In genomic region chr1:1914101-1914811, GRCh38 we compare ENCODE assay signal across 24 cellular contexts. TPM values are rescaled to one million over a fixed set of nuclear protein-coding genes. Genes with fewer than 3 reads are reported as not detected.
DNase-seq lines count a peak whose midpoint lies in the region; ATAC-seq and TF ChIP-seq lines count a peak whose summit lies in the region.
"Had no signal": no experiment of that assay in that cellular context is flagged by ENCODE, and none has a peak within 500 bp of the region (broad histone marks: within the 10 kb centered on the region; RNA-seq: fewer than 3 reads in every experiment).

No MANE protein-coding gene starts in this region.

- no peaks in the 10 kb centered on the region for H4K20me1 ChIP-seq in neural progenitor cell (ENCODE audit: low read depth)

- H3K79me2 ChIP-seq in neural progenitor cell (ENCODE audit: low read depth) = no peaks in the 10 kb centered on the region

- H3K27me3 ChIP-seq in endodermal cell (ENCODE audit: control insufficient read depth, insufficient read depth, low read length, poor library complexity, severe bottlenecking) (peaks cover 7% of the 10 kb centered on the region), neural progenitor cell (peaks cover 11% of the 10 kb centered on the region)
- H3K27me3 ChIP-seq: MG63, upper lobe of right lung had no signal

- no peak overlapping the region for H3K27ac ChIP-seq in endodermal cell (ENCODE audit: low read depth, low read length)
- no peak overlapping the region for H3K27ac ChIP-seq in neural progenitor cell
- H3K27ac ChIP-seq: skin epidermis, upper lobe of right lung had no signal

- H3K4me1 Mint-ChIP-seq in endodermal cell (peaks cover 7% of the 10 kb centered on the region), neural progenitor cell (peaks cover 21% of the 10 kb centered on the region)
- H3K4me1 Mint-ChIP-seq in stimulated activated effector memory CD8-positive, alpha-beta T cell treated with anti-CD3 and anti-CD28 coated beads, Interleukin-12 subunit alpha, Interleukin-12 subunit beta, amount 100 ng/mL, for 72 hours = peaks cover 19% of the 10 kb centered on the region

- TF ChIP-seq CTCF in endodermal cell (conservative IDR thresholded peaks at IDR 0.05) = no peak
- TF ChIP-seq CTCF in neural progenitor cell (IDR thresholded peaks at IDR 0.05) = no peak
- no peak for TF ChIP-seq CTCF in lower leg skin (IDR thresholded peaks at IDR 0.05)

- H3K36me3 ChIP-seq in endodermal cell (ENCODE audit: control insufficient read depth, insufficient read depth, low read length) = no peaks in the 10 kb centered on the region
- H3K36me3 ChIP-seq in neural progenitor cell = no peaks in the 10 kb centered on the region
- H3K36me3 ChIP-seq: MG63, upper lobe of right lung had no signal

- H3K4me1 ChIP-seq in endodermal cell (ENCODE audit: control insufficient read depth, insufficient read depth, low read length) (no peaks in the 10 kb centered on the region), neural progenitor cell (peaks cover 12% of the 10 kb centered on the region)

- H3F3A ChIP-seq in neural progenitor cell (ENCODE audit: low read depth) = peaks cover 17% of the 10 kb centered on the region

- H3K9ac ChIP-seq in endodermal cell (ENCODE audit: extremely low read depth, low read length, poor library complexity, severe bottlenecking) (no peak overlapping the region), neural progenitor cell (no peak overlapping the region)

- H3K27ac Mint-ChIP-seq in endodermal cell (no peak overlapping the region), neural progenitor cell (peak overlapping the region; percentile 37)
- peak overlapping the region; percentile 36 for H3K27ac Mint-ChIP-seq in stimulated activated effector memory CD8-positive, alpha-beta T cell treated with anti-CD3 and anti-CD28 coated beads, Interleukin-12 subunit alpha, Interleukin-12 subunit beta, amount 100 ng/mL, for 72 hours
- H3K27ac Mint-ChIP-seq: activated naive CD4-positive, alpha-beta T cell treated with anti-CD3 and anti-CD28 coated beads, Interleukin-2, amount 10 ng/mL, durations not matched to agents 7 days and 5 days had no signal

- DNase-seq in Right ventricle myocardium inferior (ENCODE audit: missing footprints) = peak; percentile 61
- no peak for DNase-seq in Right ventricle myocardium superior
- peak; percentile 52 for DNase-seq in endodermal cell
- no peak for DNase-seq in neural progenitor cell (ENCODE audit: low spot score)
- DNase-seq in stimulated activated effector memory CD8-positive, alpha-beta T cell treated with anti-CD3 and anti-CD28 coated beads, Interleukin-12 subunit alpha, Interleukin-12 subunit beta, amount 100 ng/mL, for 72 hours (ENCODE audit: low spot score in 2 of 2) = no peak
- no peak for DNase-seq in NOMO-1 (lab: John Stamatoyannopoulos, UW; ENCODE audit: unreplicated experiment in 2 of 2)
- DNase-seq in lower leg skin (ENCODE audit: low spot score in 2 of 2) = no peak
- DNase-seq in foreskin melanocyte = no peak
- DNase-seq: activated CD4-positive, alpha-beta T cell treated with anti-CD3 and anti-CD28 coated beads for 4 hours; activated naive CD4-positive, alpha-beta T cell treated with anti-CD3 and anti-CD28 coated beads, Interleukin-2, amount 10 ng/mL, durations not matched to agents 7 days and 5 days; AML-193; amygdala; CD4-positive, alpha-beta memory T cell; cortex of kidney; mesendoderm; MG63; NCI-H1417 treated with DMSO at 0.1 percent for 48 hours; NCI-H510A treated with DMSO at 0.1 percent for 48 hours; stimulated activated CD4-positive, alpha-beta T cell treated with anti-CD3 and anti-CD28 coated beads, Interleukin-1b, Interleukin-23, amount 100 ng/mL, for 48 hours; upper lobe of right lung had no signal

- ATAC-seq in Right ventricle myocardium inferior (no peak), Right ventricle myocardium superior (ENCODE audit: poor library complexity) (no peak)
- no peak for ATAC-seq in stimulated activated effector memory CD8-positive, alpha-beta T cell treated with anti-CD3 and anti-CD28 coated beads, Interleukin-12 subunit alpha, Interleukin-12 subunit beta, amount 100 ng/mL, for 72 hours
- ATAC-seq: K562, SK-N-SH treated with all-trans-retinoic acid at 6 μM for 48 hours, upper lobe of right lung had no signal

- H3K4me3 ChIP-seq in endodermal cell (ENCODE audit: low read length) (no peak overlapping the region), neural progenitor cell (no peak overlapping the region), lower leg skin (ENCODE audit: low read depth, poor library complexity, severe bottlenecking) (no peak overlapping the region)
- H3K4me3 ChIP-seq: K562, MG63, skin epidermis, upper lobe of right lung had no signal

- no peak overlapping the region for H3K4me2 ChIP-seq in neural progenitor cell

- H3K9me3 Mint-ChIP-seq in endodermal cell = no peaks in the 10 kb centered on the region
- H3K9me3 Mint-ChIP-seq in neural progenitor cell = no peaks in the 10 kb centered on the region
- no peaks in the 10 kb centered on the region for H3K9me3 Mint-ChIP-seq in stimulated activated effector memory CD8-positive, alpha-beta T cell treated with anti-CD3 and anti-CD28 coated beads, Interleukin-12 subunit alpha, Interleukin-12 subunit beta, amount 100 ng/mL, for 72 hours
- H3K9me3 Mint-ChIP-seq: activated naive CD4-positive, alpha-beta T cell treated with anti-CD3 and anti-CD28 coated beads, Interleukin-2, amount 10 ng/mL, durations not matched to agents 7 days and 5 days; CD4-positive, alpha-beta memory T cell had no signal

- H3K27me3 Mint-ChIP-seq in endodermal cell (ENCODE audit: insufficient read depth) (peaks cover 11% of the 10 kb centered on the region), neural progenitor cell (ENCODE audit: insufficient read depth, low read depth) (peaks cover 13% of the 10 kb centered on the region)

- no peak overlapping the region for H2AFZ ChIP-seq in neural progenitor cell (replicated peaks)

- intact Hi-C loops in Right ventricle myocardium inferior (cut with DNase I) (no loop called here), Right ventricle myocardium superior (cut with DNase I) (no loop called here), lower leg skin (cut with DNase I; ENCODE audit: low total_unique reads) (no loop called here)

- WGBS in endodermal cell (ENCODE audit: insufficient coverage in 1 of 2, insufficient read length in 1 of 2), 2 experiments = 85 to 89% methylated on average over 11 to 14 of the region's 14 CpGs
- 35 to 52% methylated on average over 10 to 14 of the region's 14 CpGs for WGBS in lower leg skin, 2 donors

- H3K9me3 ChIP-seq in endodermal cell (ENCODE audit: control insufficient read depth, low read length) = no peaks in the 10 kb centered on the region
- H3K9me3 ChIP-seq in neural progenitor cell (ENCODE audit: low read depth) = no peaks in the 10 kb centered on the region
- H3K9me3 ChIP-seq: MG63, upper lobe of right lung had no signal

- no peak for TF ChIP-seq POLR2A in lower leg skin (IDR thresholded peaks at IDR 0.05)

- H3K4me3 Mint-ChIP-seq in endodermal cell (no peak overlapping the region), neural progenitor cell (no peak overlapping the region)
- H3K4me3 Mint-ChIP-seq in stimulated activated effector memory CD8-positive, alpha-beta T cell treated with anti-CD3 and anti-CD28 coated beads, Interleukin-12 subunit alpha, Interleukin-12 subunit beta, amount 100 ng/mL, for 72 hours = no peak overlapping the region
- H3K4me3 Mint-ChIP-seq: activated naive CD4-positive, alpha-beta T cell treated with anti-CD3 and anti-CD28 coated beads, Interleukin-2, amount 10 ng/mL, durations not matched to agents 7 days and 5 days; CD4-positive, alpha-beta memory T cell had no signal

- H3K36me3 Mint-ChIP-seq in endodermal cell (ENCODE audit: low read depth) (no peaks in the 10 kb centered on the region), neural progenitor cell (no peaks in the 10 kb centered on the region)
- no peaks in the 10 kb centered on the region for H3K36me3 Mint-ChIP-seq in stimulated activated effector memory CD8-positive, alpha-beta T cell treated with anti-CD3 and anti-CD28 coated beads, Interleukin-12 subunit alpha, Interleukin-12 subunit beta, amount 100 ng/mL, for 72 hours
- H3K36me3 Mint-ChIP-seq: activated naive CD4-positive, alpha-beta T cell treated with anti-CD3 and anti-CD28 coated beads, Interleukin-2, amount 10 ng/mL, durations not matched to agents 7 days and 5 days; CD4-positive, alpha-beta memory T cell had no signal

RNA-seq across cellular contexts. Expression of gene CALML6, which starts 0.8 kb away (rescaled TPM):
- total RNA-seq in Right ventricle myocardium inferior (not detected), Right ventricle myocardium superior (not detected), endodermal cell (1 to 10 TPM in 1 of 2 donors, under 1 TPM in 1; 0.89 to 1.4 TPM), neural progenitor cell (ENCODE audit: low replicate concordance) (0.53 TPM in 1 of 2 replicates, not detected in the other), lower leg skin (under 1 TPM; 0.13 to 0.89 (median 0.65) TPM)
- polyA plus RNA-seq in endodermal cell (2013, experiment 1 of 2) = 0.32 TPM
- polyA plus RNA-seq in endodermal cell (2013, experiment 2 of 2) = not detected
- total RNA-seq: K562 had no signal
- polyA plus RNA-seq: CD4-positive, alpha-beta memory T cell had no signal

RNA-seq across cellular contexts. Expression of gene TMEM52, which starts 4.8 kb away (rescaled TPM):
- total RNA-seq in Right ventricle myocardium inferior = 1.2 TPM
- 2.1 TPM for total RNA-seq in Right ventricle myocardium superior
- 1 to 10 TPM; 6.0 to 6.3 TPM for total RNA-seq in endodermal cell
- 5.5 TPM for polyA plus RNA-seq in endodermal cell (2013, experiment 1 of 2)
- polyA plus RNA-seq in endodermal cell (2013, experiment 2 of 2) = 6.3 TPM
- 2.9 and 7.4 TPM in 2 replicates for total RNA-seq in neural progenitor cell (ENCODE audit: low replicate concordance)
- 1 to 10 TPM; 2.9 to 6.4 (median 4.1) TPM for total RNA-seq in lower leg skin
- total RNA-seq: T-helper 2 cell treated with Interferon-gamma antibody and Interleukin-4, amounts not matched to agents 100 ng/mL and 5 ng/mL, for 36 hours had no signal
- polyA plus RNA-seq: CD4-positive, alpha-beta memory T cell had no signal

RNA-seq across cellular contexts. Expression of gene GNB1, which starts 23.4 kb away (rescaled TPM):
- total RNA-seq in Right ventricle myocardium inferior (182 TPM), Right ventricle myocardium superior (154 TPM), endodermal cell (100 to 1,000 TPM; 369 to 371 TPM), neural progenitor cell (ENCODE audit: low replicate concordance) (175 and 197 TPM in 2 replicates), lower leg skin (100 to 1,000 TPM; 103 to 141 (median 123) TPM)
- 346 TPM for polyA plus RNA-seq in endodermal cell (2013, experiment 1 of 2)
- polyA plus RNA-seq in endodermal cell (2013, experiment 2 of 2) = 334 TPM

Comparison
In these comparisons a context has a peak if more than half of its experiments do, and no peak if none do; other contexts are left out.
1. DNase-seq: peak in Right ventricle myocardium inferior (single experiment) and endodermal cell (single experiment); none in Right ventricle myocardium superior (single experiment), neural progenitor cell (single experiment), stimulated activated effector memory CD8-positive, alpha-beta T cell treated with anti-CD3 and anti-CD28 coated beads, Interleukin-12 subunit alpha, Interleukin-12 subunit beta, amount 100 ng/mL, for 72 hours (0 of 2), NOMO-1 (0 of 2), lower leg skin (0 of 2) and foreskin melanocyte (single experiment).